ENCODE assay signal across 9 cellular contexts in the genomic region with DNA sequence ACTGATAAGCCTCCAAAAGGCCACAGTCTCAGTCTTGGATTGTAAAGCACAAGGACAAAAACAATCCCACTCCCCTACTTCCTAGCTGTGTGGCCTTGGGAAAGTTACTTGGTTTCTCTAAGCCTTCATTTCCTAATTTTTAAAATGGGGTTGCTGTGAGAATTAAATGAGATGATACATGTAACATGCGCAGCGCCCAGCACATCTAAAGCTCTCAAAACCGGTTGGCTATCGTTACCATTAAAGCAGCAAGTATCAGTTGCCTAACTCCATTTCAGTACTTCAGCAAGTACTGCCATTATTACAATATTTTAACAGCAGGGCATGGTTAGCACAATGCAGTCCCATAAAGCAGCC. TPM values are rescaled to one million over a fixed set of nuclear protein-coding genes. Genes with fewer than 3 reads are reported as not detected.
DNase-seq lines count a peak whose midpoint lies in the region; ATAC-seq and TF ChIP-seq lines count a peak whose summit lies in the region.
"Had no signal": no experiment of that assay in that cellular context is flagged by ENCODE, and none has a peak within 500 bp of the region (broad histone marks: within the 10 kb centered on the region; RNA-seq: fewer than 3 reads in every experiment).

No MANE protein-coding gene starts in this region.

- H3K27me3 ChIP-seq in stomach: peaks cover 9 to 81% (median 24%) of the 10 kb centered on the region in 3 donors

- no peak for TF ChIP-seq POLR2A in stomach (IDR thresholded peaks at IDR 0.05)

- H3K27ac ChIP-seq in stomach: no peak overlapping the region

- peak overlapping the region; percentile 77; the same call in 1 of the 2 replicates for H3K4me3 ChIP-seq in iPS-18c (ENCODE audit: insufficient read depth, low read depth, low read length)
- peak overlapping the region; percentile 45 to 75 (median 62) for H3K4me3 ChIP-seq in stomach

- no peak for TF ChIP-seq EP300 in stomach (IDR thresholded peaks at IDR 0.05)

- no peaks in the 10 kb centered on the region for H3K36me3 Mint-ChIP-seq in activated CD8-positive, alpha-beta memory T cell treated with anti-CD3 and anti-CD28 coated beads, Interleukin-2, amount 10 ng/mL, durations not matched to agents 7 days and 5 days
- H3K36me3 Mint-ChIP-seq in activated naive CD8-positive, alpha-beta T cell treated with anti-CD3 and anti-CD28 coated beads for 36 hours: no peaks in the 10 kb centered on the region

- no peaks in the 10 kb centered on the region for H3K9me3 Mint-ChIP-seq in activated CD8-positive, alpha-beta memory T cell treated with anti-CD3 and anti-CD28 coated beads, Interleukin-2, amount 10 ng/mL, durations not matched to agents 7 days and 5 days (ENCODE audit: low read depth)
- H3K9me3 Mint-ChIP-seq in activated naive CD8-positive, alpha-beta T cell treated with anti-CD3 and anti-CD28 coated beads for 36 hours: no peaks in the 10 kb centered on the region

- no peaks in the 10 kb centered on the region for H3K36me3 ChIP-seq in stomach

- peak overlapping the region; percentile 40 for H3K4me3 Mint-ChIP-seq in activated CD8-positive, alpha-beta memory T cell treated with anti-CD3 and anti-CD28 coated beads, Interleukin-2, amount 10 ng/mL, durations not matched to agents 7 days and 5 days
- peak overlapping the region; percentile 89 for H3K4me3 Mint-ChIP-seq in activated naive CD8-positive, alpha-beta T cell treated with anti-CD3 and anti-CD28 coated beads for 36 hours

- in situ Hi-C loops in KBM-7 (cut with MboI; ENCODE audit: low pct_unique_long_range_greater_than_20kb, low sequenced_read_pairs): loop anchor here (25.0 kb wide), 1 partner anchor 267 kb away; no protein-coding TSS in a partner anchor

- 54 to 71% (median 57%) methylated on average over 4 of the region's 4 CpGs for whole genome bisulfite sequencing in stomach, 5 donors

- H3K9me3 ChIP-seq in iPS-18c (ENCODE audit: control insufficient read depth, insufficient read depth, low read length) (no peaks in the 10 kb centered on the region), stomach (no peaks in the 10 kb centered on the region)

- intact Hi-C loops in stomach (cut with DNase I; ENCODE audit: low total_unique reads): loop anchor here (10.0 kb wide), 1 partner anchor 269 kb away; no protein-coding TSS in a partner anchor

- H3K4me1 Mint-ChIP-seq in activated CD8-positive, alpha-beta memory T cell treated with anti-CD3 and anti-CD28 coated beads, Interleukin-2, amount 10 ng/mL, durations not matched to agents 7 days and 5 days: peaks cover 8% of the 10 kb centered on the region
- H3K4me1 Mint-ChIP-seq in activated naive CD8-positive, alpha-beta T cell treated with anti-CD3 and anti-CD28 coated beads for 36 hours: peaks cover 41% of the 10 kb centered on the region

- H3K27ac Mint-ChIP-seq in activated CD8-positive, alpha-beta memory T cell treated with anti-CD3 and anti-CD28 coated beads, Interleukin-2, amount 10 ng/mL, durations not matched to agents 7 days and 5 days: no peak overlapping the region
- H3K27ac Mint-ChIP-seq in activated naive CD8-positive, alpha-beta T cell treated with anti-CD3 and anti-CD28 coated beads for 36 hours: no peak overlapping the region

- DNase-seq in activated CD8-positive, alpha-beta memory T cell treated with anti-CD3 and anti-CD28 coated beads, Interleukin-2, amount 10 ng/mL, durations not matched to agents 7 days and 5 days: no peak
- no peak for DNase-seq in activated CD8-positive, alpha-beta memory T cell treated with anti-CD3 and anti-CD28 coated beads for 24 hours
- no peak for DNase-seq in activated naive CD8-positive, alpha-beta T cell treated with anti-CD3 and anti-CD28 coated beads for 36 hours
- DNase-seq in stomach (no peak), NCI-H2081 (lab: John Stamatoyannopoulos, UW) (no peak), KBM-7 (no peak)
- DNase-seq: effector CD8-positive, alpha-beta T cell had no signal

- H3K4me1 ChIP-seq in stomach: peaks cover 22 to 31% (median 31%) of the 10 kb centered on the region in 4 donors

- TF ChIP-seq CTCF in stomach (IDR thresholded peaks at IDR 0.05): no peak

- no peak for ATAC-seq in activated CD8-positive, alpha-beta memory T cell treated with anti-CD3 and anti-CD28 coated beads, Interleukin-2, amount 10 ng/mL, durations not matched to agents 7 days and 5 days
- ATAC-seq in HG02678 (IDR thresholded peaks at IDR 0.05; ENCODE audit: unreplicated experiment): no peak

- H3K27me3 Mint-ChIP-seq in activated CD8-positive, alpha-beta memory T cell treated with anti-CD3 and anti-CD28 coated beads, Interleukin-2, amount 10 ng/mL, durations not matched to agents 7 days and 5 days: peaks cover 80% of the 10 kb centered on the region
- peaks cover 14% of the 10 kb centered on the region for H3K27me3 Mint-ChIP-seq in activated naive CD8-positive, alpha-beta T cell treated with anti-CD3 and anti-CD28 coated beads for 36 hours

- CTCF ChIA-PET in activated CD8-positive, alpha-beta memory T cell treated with anti-CD3 and anti-CD28 coated beads, Interleukin-2, amount 10 ng/mL, durations not matched to agents 7 days and 5 days (lab: Charles Lee): interaction anchor here (0.5 to 0.9 kb wide), 2 partner anchors 12 to 13 kb away, joined by 3 read pairs; no protein-coding TSS in a partner anchor

RNA-seq across cellular contexts. Expression of gene NRCAM, which starts 1.9 kb away (rescaled TPM):
- total RNA-seq in activated CD8-positive, alpha-beta memory T cell treated with anti-CD3 and anti-CD28 coated beads, Interleukin-2, amount 10 ng/mL, durations not matched to agents 7 days and 5 days: under 1 TPM in 1 of 2 experiments, not detected in 1; 0.35 TPM
- 1 to 10 TPM; 3.9 to 4.6 TPM for total RNA-seq in activated naive CD8-positive, alpha-beta T cell treated with anti-CD3 and anti-CD28 coated beads for 36 hours
- total RNA-seq in stomach: 1 to 10 TPM; 1.7 to 9.4 (median 6.8) TPM
- polyA plus RNA-seq in stomach: 1 to 10 TPM; 1.2 to 2.3 (median 1.6) TPM
